17 cellular contexts compared by ENCODE assay signal in genomic region chr6:132731086-132731485, GRCh38. TPM values are rescaled to one million over a fixed set of nuclear protein-coding genes. Genes with fewer than 3 reads are reported as not detected.
DNase-seq lines count a peak whose midpoint lies in the region; ATAC-seq and TF ChIP-seq lines count a peak whose summit lies in the region.
"Had no signal": no experiment of that assay in that cellular context is flagged by ENCODE, and none has a peak within 500 bp of the region (broad histone marks: within the 10 kb centered on the region; RNA-seq: fewer than 3 reads in every experiment).

No MANE protein-coding gene starts in this region.

- DNase-seq in GM23248 = peak; percentile 40
- DNase-seq in astrocyte of the hippocampus (ENCODE audit: low read depth, low spot score) = peak; percentile 20
- no peak for DNase-seq in hepatocyte (ENCODE audit: low spot score)
- peak; percentile 20 for DNase-seq in non-pigmented ciliary epithelial cell (ENCODE audit: low read depth)
- no peak for DNase-seq in HUDEP-2 (lab: John Stamatoyannopoulos, UW; ENCODE audit: unreplicated experiment in 76 of 76)
- no peak for DNase-seq in BE2C
- DNase-seq: KG1; MG63; NCI-H1105; NCI-H1694 treated with DMSO at 0.1 percent for 48 hours; NCI-H345; NCI-H69; NK-92 treated with Interleukin-12 subunit alpha and Interleukin-12 subunit beta, amount 100 ng/mL, for 24 hours; OCI-M1 had no signal

- H3K4me3 ChIP-seq in GM23248 = no peak overlapping the region
- H3K4me3 ChIP-seq in hepatocyte = no peak overlapping the region
- no peak overlapping the region for H3K4me3 ChIP-seq in BE2C (ENCODE audit: low read depth, low read length)
- H3K4me3 ChIP-seq: MG63 had no signal

- H3K9ac ChIP-seq in GM23248 = no peak overlapping the region

- H3K9me2 ChIP-seq in GM23248 (ENCODE audit: insufficient read depth) (no peaks in the 10 kb centered on the region), hepatocyte (replicated peaks; ENCODE audit: insufficient read depth) (no peaks in the 10 kb centered on the region)

- peaks cover 11% of the 10 kb centered on the region for H3F3A ChIP-seq in GM23248 (ENCODE audit: insufficient read depth)

- in situ Hi-C loops in GM23248 (cut with MboI) = no loop called here

- peak overlapping the region; percentile 6 for H3K4me2 ChIP-seq in GM23248 (ENCODE audit: unreplicated experiment)
- peak overlapping the region; percentile 9 for H3K4me2 ChIP-seq in hepatocyte

- H3K27ac ChIP-seq in GM23248 (peak overlapping the region; percentile 55), hepatocyte (peak overlapping the region; percentile 68)
- H3K27ac ChIP-seq: HL-60 had no signal

- 88 to 92% methylated on average over 2 of the region's 2 CpGs for WGBS in GM23248 (ENCODE audit: low coverage in 1 of 2, low lambda C conversion rate in 2 of 2, missing lambda C conversion rate in 2 of 2), 2 experiments
- WGBS in hepatocyte (ENCODE audit: low lambda C conversion rate, missing lambda C conversion rate) = 73% methylated on average over 2 of the region's 2 CpGs

- TF ChIP-seq CTCF in hepatocyte (IDR thresholded peaks at IDR 0.05; ENCODE audit: poor library complexity) (no peak), BE2C (IDR thresholded peaks at IDR 0.05; ENCODE audit: low read depth, low read length) (no peak)

- peaks cover 16% of the 10 kb centered on the region for H3K4me1 ChIP-seq in GM23248 (ENCODE audit: insufficient read depth)
- peaks cover 13% of the 10 kb centered on the region for H3K4me1 ChIP-seq in hepatocyte (ENCODE audit: insufficient read depth)
- no peaks in the 10 kb centered on the region for H3K4me1 ChIP-seq in BE2C

- H3K9me3 ChIP-seq in GM23248 (ENCODE audit: low read depth) (no peaks in the 10 kb centered on the region), hepatocyte (ENCODE audit: low read depth) (no peaks in the 10 kb centered on the region), BE2C (no peaks in the 10 kb centered on the region)
- H3K9me3 ChIP-seq: MG63 had no signal

- H3K36me3 ChIP-seq in GM23248 (ENCODE audit: low read depth) (no peaks in the 10 kb centered on the region), hepatocyte (replicated peaks; ENCODE audit: insufficient read depth, low read depth) (no peaks in the 10 kb centered on the region), BE2C (no peaks in the 10 kb centered on the region)
- H3K36me3 ChIP-seq: MG63 had no signal

- ATAC-seq in HG03095 (IDR thresholded peaks at IDR 0.05; ENCODE audit: unreplicated experiment) = no peak

- H3K27me3 ChIP-seq in GM23248 (replicated peaks; ENCODE audit: insufficient read depth) (no peaks in the 10 kb centered on the region), hepatocyte (no peaks in the 10 kb centered on the region), BE2C (peaks cover 1% of the 10 kb centered on the region; the same call in 1 of the 2 replicates)
- H3K27me3 ChIP-seq: MG63 had no signal

- H2AFZ ChIP-seq in GM23248 (no peak overlapping the region), hepatocyte (no peak overlapping the region)

- no peaks in the 10 kb centered on the region for H4K20me1 ChIP-seq in GM23248 (ENCODE audit: insufficient read depth)
- H4K20me1 ChIP-seq in hepatocyte (ENCODE audit: insufficient read depth, poor library complexity, severe bottlenecking) = no peaks in the 10 kb centered on the region

- no peaks in the 10 kb centered on the region for H3K79me2 ChIP-seq in GM23248 (ENCODE audit: insufficient read depth)
- H3K79me2 ChIP-seq in hepatocyte = no peaks in the 10 kb centered on the region

RNA-seq across cellular contexts. Expression of gene VNN1, which starts 17.2 kb away (rescaled TPM):
- total RNA-seq in GM23248 (2014; rRNA removed; shearing (Covaris generic)) = 0.86 TPM in 1 of 2 replicates, not detected in the other
- polyA plus RNA-seq in GM23248 (2016; fragmentation: Nextera tagmentation; extraction: Ambion mirVana) (0.52 and 0.61 TPM in 2 replicates), hepatocyte (0.46 and 0.93 TPM in 2 replicates)
- 1.2 and 1.4 TPM in 2 replicates for total RNA-seq in hepatocyte
- not detected for polyA plus RNA-seq in BE2C (2012; ENCODE audit: insufficient read depth, insufficient read length, low read depth)
- total RNA-seq: A673 had no signal

RNA-seq across cellular contexts. Expression of gene VNN2, which starts 26.6 kb away (rescaled TPM):
- not detected in 2 replicates for total RNA-seq in GM23248 (2014; rRNA removed; shearing (Covaris generic))
- 0.10 and 0.13 TPM in 2 replicates for polyA plus RNA-seq in GM23248 (2016; fragmentation: Nextera tagmentation; extraction: Ambion mirVana)
- 4.0 and 6.8 TPM in 2 replicates for total RNA-seq in hepatocyte
- polyA plus RNA-seq in hepatocyte = 1.1 and 1.9 TPM in 2 replicates
- polyA plus RNA-seq in BE2C (2012; ENCODE audit: insufficient read depth, insufficient read length, low read depth) = not detected
- total RNA-seq: A673 had no signal

Comparison
In these comparisons a context has a peak if more than half of its experiments do, and no peak if none do; other contexts are left out.
1. DNase-seq: peak in GM23248 (single experiment), astrocyte of the hippocampus (single experiment) and non-pigmented ciliary epithelial cell (single experiment); none in hepatocyte (single experiment), HUDEP-2 (0 of 76) and BE2C (single experiment).